ENCODE assay signal across 1 cellular context in genomic region chr10:86651021-86651471, GRCh38.
TF ChIP-seq lines count a peak whose summit lies in the region.

No MANE protein-coding gene starts in this region.

TF ChIP-seq in H1, 55 proteins besides CTCF, POLR2A, EP300 and RAD21:
- TF ChIP-seq TCF12 (IDR thresholded peaks at IDR 0.05; ENCODE audit: low read depth, low read length) (no peak), SIX5 (IDR thresholded peaks at IDR 0.05; ENCODE audit: low read depth, low read length) (no peak), JUN (IDR thresholded peaks at IDR 0.05; ENCODE audit: low read depth, low read length) (no peak)
